In genomic region chr2:224392545-224392944, GRCh38 we compare ENCODE assay signal across 1 cellular context.
TF ChIP-seq lines count a peak whose summit lies in the region.

No MANE protein-coding gene starts in this region.

TF ChIP-seq in K562, 482 proteins besides CTCF, POLR2A, EP300 and RAD21 (continued from another document):
- TF ChIP-seq ZBTB11 (CRISPR knock-in tag; IDR thresholded peaks at IDR 0.05) (no peak), RBFOX2 (IDR thresholded peaks at IDR 0.05; ENCODE audit: low read depth, low read length) (no peak), ZHX1 (conservative IDR thresholded peaks at IDR 0.05; ENCODE audit: low read length) (no peak), MEIS2 (IDR thresholded peaks at IDR 0.05; ENCODE audit: partially characterized antibody) (no peak), BHLHE40 (IDR thresholded peaks at IDR 0.05; ENCODE audit: low read length) (no peak), CTCFL (IDR thresholded peaks at IDR 0.05; ENCODE audit: borderline replicate concordance, insufficient read depth, low read depth, low read length, poor library complexity, severe bottlenecking) (no peak), ZNF609 (CRISPR knock-in tag; IDR thresholded peaks at IDR 0.05; ENCODE audit: borderline replicate concordance) (no peak), ZNF134 (CRISPR knock-in tag; conservative IDR thresholded peaks at IDR 0.05) (no peak), ZNF347 (CRISPR knock-in tag; IDR thresholded peaks at IDR 0.05; ENCODE audit: low read depth) (no peak), ZNF583 (CRISPR knock-in tag; IDR thresholded peaks at IDR 0.05) (no peak), NFIC (IDR thresholded peaks at IDR 0.05) (peak; percentile 64), BDP1 (IDR thresholded peaks at IDR 0.05; ENCODE audit: insufficient read depth, insufficient read length) (no peak), DPF2 (IDR thresholded peaks at IDR 0.05) (peak; percentile 40; the same call in 1 of the 2 replicates), ZNF384 (IDR thresholded peaks at IDR 0.05; ENCODE audit: low read depth, low read length) (peak; percentile 83; the same call in 1 of the 2 replicates)
